9 cellular contexts compared by ENCODE assay signal in the genomic region with DNA sequence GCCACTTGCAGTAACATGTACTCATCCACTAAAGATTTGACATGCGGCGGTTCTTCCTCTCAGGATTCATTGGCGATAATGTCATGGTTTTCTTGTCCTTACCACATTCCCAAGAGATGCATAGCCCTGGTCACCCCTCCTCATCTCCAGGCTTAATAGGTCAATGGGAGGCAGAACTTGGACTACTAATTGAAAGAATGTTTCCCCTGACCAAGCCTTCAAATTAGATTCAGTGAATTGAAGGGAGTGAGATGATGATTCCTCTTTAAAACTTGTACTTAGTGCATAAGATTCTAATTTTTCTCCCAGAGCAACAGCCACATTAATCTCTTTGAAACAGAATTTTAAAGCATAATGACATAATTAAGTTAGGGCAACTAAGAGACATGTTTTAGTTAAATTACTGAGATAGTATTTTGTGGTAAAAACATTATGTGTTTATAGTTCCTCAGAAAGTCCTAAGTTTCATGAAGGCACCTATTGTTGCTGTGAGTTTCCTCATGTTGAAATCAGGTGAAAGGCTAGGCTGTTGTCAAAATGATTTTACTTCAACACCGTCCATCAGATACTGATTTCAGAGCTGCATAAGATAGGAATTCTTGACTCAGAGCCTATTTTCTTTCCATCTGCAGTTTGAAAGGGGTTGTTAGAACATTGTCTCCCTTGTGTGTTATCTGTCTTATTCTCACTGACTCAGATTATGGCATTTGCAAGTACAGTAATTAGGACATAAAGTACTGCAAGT. TPM values are rescaled to one million over a fixed set of nuclear protein-coding genes. Genes with fewer than 3 reads are reported as not detected.
DNase-seq lines count a peak whose midpoint lies in the region; ATAC-seq, FAIRE-seq and TF ChIP-seq lines count a peak whose summit lies in the region.
"Had no signal": no experiment of that assay in that cellular context is flagged by ENCODE, and none has a peak within 500 bp of the region (broad histone marks: within the 10 kb centered on the region; RNA-seq: fewer than 3 reads in every experiment).

No MANE protein-coding gene starts in this region.

- CTCF ChIA-PET in activated naive CD4-positive, alpha-beta T cell treated with anti-CD3 and anti-CD28 coated beads for 36 hours (lab: Charles Lee): interaction anchor here (0.7 to 2.5 kb wide), 6 partner anchors 8 to 279 kb away, joined by 3 to 23 read pairs (median 3); no protein-coding TSS in a partner anchor

- FAIRE-seq in D721Med (lab: Jason Lieb, UNC): no peak

- no peak for TF ChIP-seq CTCF in D721Med (IDR thresholded peaks at IDR 0.05; ENCODE audit: insufficient read depth, missing control alignments)

- peaks cover 55% of the 10 kb centered on the region for H3K4me1 Mint-ChIP-seq in activated naive CD4-positive, alpha-beta T cell treated with anti-CD3 and anti-CD28 coated beads for 36 hours (ENCODE audit: low read depth)
- peaks cover 28% of the 10 kb centered on the region for H3K4me1 Mint-ChIP-seq in activated T-helper 17 cell treated with anti-CD3 and anti-CD28 coated beads, Interleukin-2, amount 50 U/mL, for 72 hours
- H3K4me1 Mint-ChIP-seq in stimulated activated effector memory CD8-positive, alpha-beta T cell treated with anti-CD3 and anti-CD28 coated beads, Interleukin-12 subunit alpha, Interleukin-12 subunit beta, amount 100 ng/mL, for 72 hours: peaks cover 66% of the 10 kb centered on the region

- no peaks in the 10 kb centered on the region for H3K27me3 Mint-ChIP-seq in activated naive CD4-positive, alpha-beta T cell treated with anti-CD3 and anti-CD28 coated beads for 36 hours (ENCODE audit: low read depth)
- no peaks in the 10 kb centered on the region for H3K27me3 Mint-ChIP-seq in activated T-helper 17 cell treated with anti-CD3 and anti-CD28 coated beads, Interleukin-2, amount 50 U/mL, for 72 hours

- no peak for DNase-seq in activated naive CD4-positive, alpha-beta T cell treated with anti-CD3 and anti-CD28 coated beads for 36 hours
- no peak for DNase-seq in activated naive CD4-positive, alpha-beta T cell treated with Interleukin-2 at 50 U/mL for 16 hours
- DNase-seq in left cardiac atrium (no peak), D721Med (ENCODE audit: insufficient read length, low spot score) (no peak), T-helper 2 cell (no peak)
- no peak for DNase-seq in stimulated activated effector memory CD8-positive, alpha-beta T cell treated with anti-CD3 and anti-CD28 coated beads, Interleukin-12 subunit alpha, Interleukin-12 subunit beta, amount 100 ng/mL, for 72 hours (ENCODE audit: low spot score in 2 of 2)
- DNase-seq: NCI-H2029 had no signal

- no peaks in the 10 kb centered on the region for H3K9me3 Mint-ChIP-seq in activated naive CD4-positive, alpha-beta T cell treated with anti-CD3 and anti-CD28 coated beads for 36 hours
- H3K9me3 Mint-ChIP-seq in activated T-helper 17 cell treated with anti-CD3 and anti-CD28 coated beads, Interleukin-2, amount 50 U/mL, for 72 hours: no peaks in the 10 kb centered on the region
- no peaks in the 10 kb centered on the region for H3K9me3 Mint-ChIP-seq in stimulated activated effector memory CD8-positive, alpha-beta T cell treated with anti-CD3 and anti-CD28 coated beads, Interleukin-12 subunit alpha, Interleukin-12 subunit beta, amount 100 ng/mL, for 72 hours

- H3K27ac Mint-ChIP-seq in activated naive CD4-positive, alpha-beta T cell treated with anti-CD3 and anti-CD28 coated beads for 36 hours: peak overlapping the region; percentile 61
- peak overlapping the region; percentile 73 for H3K27ac Mint-ChIP-seq in activated T-helper 17 cell treated with anti-CD3 and anti-CD28 coated beads, Interleukin-2, amount 50 U/mL, for 72 hours
- H3K27ac Mint-ChIP-seq in stimulated activated effector memory CD8-positive, alpha-beta T cell treated with anti-CD3 and anti-CD28 coated beads, Interleukin-12 subunit alpha, Interleukin-12 subunit beta, amount 100 ng/mL, for 72 hours: peak overlapping the region; percentile 60

- H3K4me3 Mint-ChIP-seq in activated naive CD4-positive, alpha-beta T cell treated with anti-CD3 and anti-CD28 coated beads for 36 hours: no peak overlapping the region
- peak overlapping the region; percentile 18 for H3K4me3 Mint-ChIP-seq in activated T-helper 17 cell treated with anti-CD3 and anti-CD28 coated beads, Interleukin-2, amount 50 U/mL, for 72 hours
- H3K4me3 Mint-ChIP-seq in stimulated activated effector memory CD8-positive, alpha-beta T cell treated with anti-CD3 and anti-CD28 coated beads, Interleukin-12 subunit alpha, Interleukin-12 subunit beta, amount 100 ng/mL, for 72 hours: no peak overlapping the region

- ATAC-seq in activated T-helper 17 cell treated with anti-CD3 and anti-CD28 coated beads, Interleukin-2, amount 50 U/mL, for 72 hours (replicated peaks): peak; percentile 26
- ATAC-seq in left cardiac atrium: peak; percentile 49 to 85
- ATAC-seq in stimulated activated effector memory CD8-positive, alpha-beta T cell treated with anti-CD3 and anti-CD28 coated beads, Interleukin-12 subunit alpha, Interleukin-12 subunit beta, amount 100 ng/mL, for 72 hours: no peak
- ATAC-seq in HG02885 (IDR thresholded peaks at IDR 0.05; ENCODE audit: poor library complexity, unreplicated experiment): no peak

- intact Hi-C loops in activated naive CD4-positive, alpha-beta T cell treated with anti-CD3 and anti-CD28 coated beads for 36 hours (cut with micrococcal nuclease): loop anchor here (2.0 to 5.0 kb wide), 3 partner anchors 14 to 277 kb away; no protein-coding TSS in a partner anchor
- intact Hi-C loops in left cardiac atrium (cut with DNase I): loop anchor here in 1 of 2 donors (10.0 kb wide), 1 partner anchor 80 kb away; no protein-coding TSS in a partner anchor

- H3K36me3 Mint-ChIP-seq in activated naive CD4-positive, alpha-beta T cell treated with anti-CD3 and anti-CD28 coated beads for 36 hours (ENCODE audit: low read depth): peaks cover 21% of the 10 kb centered on the region
- H3K36me3 Mint-ChIP-seq in activated T-helper 17 cell treated with anti-CD3 and anti-CD28 coated beads, Interleukin-2, amount 50 U/mL, for 72 hours (ENCODE audit: low read depth): peaks cover 94% of the 10 kb centered on the region
- H3K36me3 Mint-ChIP-seq in stimulated activated effector memory CD8-positive, alpha-beta T cell treated with anti-CD3 and anti-CD28 coated beads, Interleukin-12 subunit alpha, Interleukin-12 subunit beta, amount 100 ng/mL, for 72 hours: peaks cover 100% of the 10 kb centered on the region

RNA-seq across cellular contexts. Expression of a gene that starts 48.5 kb away (rescaled TPM):
- total RNA-seq in activated naive CD4-positive, alpha-beta T cell treated with anti-CD3 and anti-CD28 coated beads for 36 hours: 100 to 1,000 TPM; 110 to 116 TPM
- total RNA-seq in activated T-helper 17 cell treated with anti-CD3 and anti-CD28 coated beads, Interleukin-2, amount 50 U/mL, for 72 hours: 100 to 1,000 TPM; 168 to 215 TPM
- 10 to 100 TPM; 16.0 to 16.4 TPM for total RNA-seq in left cardiac atrium

RNA-seq across cellular contexts. Expression of a gene that starts 54.6 kb away (rescaled TPM):
- 10 to 100 TPM; 44.0 to 45.9 TPM for total RNA-seq in activated naive CD4-positive, alpha-beta T cell treated with anti-CD3 and anti-CD28 coated beads for 36 hours
- total RNA-seq in activated T-helper 17 cell treated with anti-CD3 and anti-CD28 coated beads, Interleukin-2, amount 50 U/mL, for 72 hours: 10 to 100 TPM; 40.1 to 44.8 TPM
- total RNA-seq in left cardiac atrium: 10 to 100 TPM; 10.5 to 10.9 TPM

Comparison
In these comparisons a context has a peak if more than half of its experiments do, and no peak if none do; other contexts are left out.
1. ATAC-seq: peak in activated T-helper 17 cell treated with anti-CD3 and anti-CD28 coated beads, Interleukin-2, amount 50 U/mL, for 72 hours (single experiment) and left cardiac atrium (2 of 2); none in stimulated activated effector memory CD8-positive, alpha-beta T cell treated with anti-CD3 and anti-CD28 coated beads, Interleukin-12 subunit alpha, Interleukin-12 subunit beta, amount 100 ng/mL, for 72 hours (single experiment) and HG02885 (single experiment).
2. RNA of a gene that starts 48.5 kb away (total RNA-seq): 168 to 215 TPM in activated T-helper 17 cell treated with anti-CD3 and anti-CD28 coated beads, Interleukin-2, amount 50 U/mL, for 72 hours and 110 to 116 TPM in activated naive CD4-positive, alpha-beta T cell treated with anti-CD3 and anti-CD28 coated beads for 36 hours; 16.0 to 16.4 TPM in left cardiac atrium; every median in the first group is over 4 times any median in the second.
3. Peak in every context shown above with its lines, with median percentiles within 50 percentile points of each other: H3K27ac Mint-ChIP-seq.